ENCODE assay signal across 17 cellular contexts in the genomic region with DNA sequence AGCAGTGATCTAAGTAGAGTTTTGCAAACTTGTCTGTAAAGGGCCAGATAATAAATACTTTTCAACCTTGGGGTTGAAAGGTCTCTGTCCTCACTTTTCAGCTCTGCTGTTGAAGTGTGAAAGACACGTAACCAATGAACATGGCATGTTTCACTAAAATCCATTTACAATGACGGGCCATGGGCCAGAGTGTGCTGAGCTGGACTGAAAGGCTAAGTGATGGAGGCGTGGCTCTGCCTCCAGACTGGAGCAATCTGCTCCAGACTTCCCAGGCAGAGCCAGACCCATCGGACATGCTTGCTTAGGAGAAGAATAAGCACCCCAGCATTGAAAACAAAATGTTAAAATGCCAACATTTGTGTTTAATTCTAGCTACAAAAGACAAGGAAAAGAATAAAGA. TPM values are rescaled to one million over a fixed set of nuclear protein-coding genes. Genes with fewer than 3 reads are reported as not detected.
DNase-seq lines count a peak whose midpoint lies in the region; ATAC-seq and TF ChIP-seq lines count a peak whose summit lies in the region.
"Had no signal": no experiment of that assay in that cellular context is flagged by ENCODE, and none has a peak within 500 bp of the region (broad histone marks: within the 10 kb centered on the region; RNA-seq: fewer than 3 reads in every experiment).

No MANE protein-coding gene starts in this region.

- H3K4me3 ChIP-seq in CD4-positive, alpha-beta memory T cell (ENCODE audit: low read length in 2 of 2) = no peak overlapping the region
- no peak overlapping the region for H3K4me3 ChIP-seq in dorsolateral prefrontal cortex
- H3K4me3 ChIP-seq: HAP-1 had no signal

- H3K27ac Mint-ChIP-seq in activated CD8-positive, alpha-beta T cell treated with anti-CD3 and anti-CD28 coated beads, Interleukin-2, amount 10 ng/mL, durations not matched to agents 7 days and 5 days = peak overlapping the region; percentile 34
- H3K27ac Mint-ChIP-seq in activated CD8-positive, alpha-beta T cell treated with anti-CD3 and anti-CD28 coated beads for 36 hours = no peak overlapping the region
- peak overlapping the region in 4 of 7 donors; percentile 24 to 82 (median 62) for H3K27ac Mint-ChIP-seq in CD4-positive, alpha-beta memory T cell
- H3K27ac Mint-ChIP-seq in brain = peak overlapping the region in 3 of 5 experiments; percentile 29 to 92 (median 49)
- H3K27ac Mint-ChIP-seq in memory B cell = peak overlapping the region; percentile 71

- no peak for DNase-seq in activated CD8-positive, alpha-beta T cell treated with anti-CD3 and anti-CD28 coated beads, Interleukin-2, amount 10 ng/mL, durations not matched to agents 7 days and 5 days
- DNase-seq in activated CD8-positive, alpha-beta T cell treated with anti-CD3 and anti-CD28 coated beads for 36 hours = no peak
- DNase-seq in CD4-positive, alpha-beta memory T cell = no peak
- DNase-seq in memory B cell (ENCODE audit: low spot score in 2 of 2) (no peak), dorsolateral prefrontal cortex (no peak)
- DNase-seq in stimulated activated CD4-positive, alpha-beta T cell treated with anti-CD3 and anti-CD28 coated beads, Interleukin-12 subunit alpha, Interleukin-12 subunit beta, amount 100 ng/mL, for 4 hours = no peak
- DNase-seq: AML-193, Caco-2, MM.1S, NCI-H1092 treated with DMSO at 0.1 percent for 48 hours, NCI-H2081 treated with DMSO at 0.1 percent for 48 hours, Right ventricle myocardium superior had no signal

- CTCF ChIA-PET in activated CD8-positive, alpha-beta T cell treated with anti-CD3 and anti-CD28 coated beads, Interleukin-2, amount 10 ng/mL, durations not matched to agents 7 days and 5 days (lab: Charles Lee) = interaction anchor here (2.3 kb wide), 1 partner anchor 41 kb away, joined by 6 read pairs; a partner anchor contains a TSS
- CTCF ChIA-PET in activated CD8-positive, alpha-beta T cell treated with anti-CD3 and anti-CD28 coated beads for 36 hours (lab: Charles Lee) = no interaction called here
- CTCF ChIA-PET in CD4-positive, alpha-beta memory T cell (lab: Charles Lee; ENCODE audit: partially characterized antibody) = no interaction called here

- H3K4me1 Mint-ChIP-seq in activated CD8-positive, alpha-beta T cell treated with anti-CD3 and anti-CD28 coated beads, Interleukin-2, amount 10 ng/mL, durations not matched to agents 7 days and 5 days (ENCODE audit: low read depth) = peaks cover 16% of the 10 kb centered on the region
- peaks cover 23% of the 10 kb centered on the region for H3K4me1 Mint-ChIP-seq in activated CD8-positive, alpha-beta T cell treated with anti-CD3 and anti-CD28 coated beads for 36 hours (ENCODE audit: low read depth)
- H3K4me1 Mint-ChIP-seq in CD4-positive, alpha-beta memory T cell = peaks cover 5 to 20% (median 20%) of the 10 kb centered on the region in 4 donors
- H3K4me1 Mint-ChIP-seq in brain (peaks cover 9% of the 10 kb centered on the region), memory B cell (peaks cover 9% of the 10 kb centered on the region)

- POLR2A ChIA-PET in activated CD8-positive, alpha-beta T cell treated with anti-CD3 and anti-CD28 coated beads, Interleukin-2, amount 10 ng/mL, durations not matched to agents 7 days and 5 days (lab: Charles Lee) = no interaction called here
- POLR2A ChIA-PET in activated CD8-positive, alpha-beta T cell treated with anti-CD3 and anti-CD28 coated beads for 36 hours (lab: Charles Lee) = no interaction called here
- POLR2A ChIA-PET in CD4-positive, alpha-beta memory T cell (lab: Charles Lee; ENCODE audit: partially characterized antibody) = no interaction called here

- H3K36me3 Mint-ChIP-seq in activated CD8-positive, alpha-beta T cell treated with anti-CD3 and anti-CD28 coated beads, Interleukin-2, amount 10 ng/mL, durations not matched to agents 7 days and 5 days (ENCODE audit: low read depth) = peaks cover 39% of the 10 kb centered on the region
- peaks cover 16% of the 10 kb centered on the region for H3K36me3 Mint-ChIP-seq in activated CD8-positive, alpha-beta T cell treated with anti-CD3 and anti-CD28 coated beads for 36 hours (ENCODE audit: low read depth)
- H3K36me3 Mint-ChIP-seq in CD4-positive, alpha-beta memory T cell = peaks cover 35 to 67% of the 10 kb centered on the region in 2 donors
- peaks cover 40% of the 10 kb centered on the region for H3K36me3 Mint-ChIP-seq in brain
- peaks cover 36% of the 10 kb centered on the region for H3K36me3 Mint-ChIP-seq in memory B cell

- no peak overlapping the region for H3K27ac ChIP-seq in CD4-positive, alpha-beta memory T cell (ENCODE audit: low read depth, low read length)
- H3K27ac ChIP-seq in dorsolateral prefrontal cortex = no peak overlapping the region
- H3K27ac ChIP-seq: 22Rv1 had no signal

- no peaks in the 10 kb centered on the region for H3K9me3 Mint-ChIP-seq in activated CD8-positive, alpha-beta T cell treated with anti-CD3 and anti-CD28 coated beads, Interleukin-2, amount 10 ng/mL, durations not matched to agents 7 days and 5 days (ENCODE audit: insufficient read depth)
- H3K9me3 Mint-ChIP-seq in activated CD8-positive, alpha-beta T cell treated with anti-CD3 and anti-CD28 coated beads for 36 hours = no peaks in the 10 kb centered on the region
- H3K9me3 Mint-ChIP-seq in CD4-positive, alpha-beta memory T cell = no peaks in the 10 kb centered on the region
- H3K9me3 Mint-ChIP-seq in brain (no peaks in the 10 kb centered on the region), memory B cell (no peaks in the 10 kb centered on the region)

- no peak overlapping the region for H3K4me3 Mint-ChIP-seq in activated CD8-positive, alpha-beta T cell treated with anti-CD3 and anti-CD28 coated beads, Interleukin-2, amount 10 ng/mL, durations not matched to agents 7 days and 5 days
- H3K4me3 Mint-ChIP-seq in activated CD8-positive, alpha-beta T cell treated with anti-CD3 and anti-CD28 coated beads for 36 hours = no peak overlapping the region
- no peak overlapping the region for H3K4me3 Mint-ChIP-seq in CD4-positive, alpha-beta memory T cell
- H3K4me3 Mint-ChIP-seq in brain (no peak overlapping the region), memory B cell (no peak overlapping the region)

- no peaks in the 10 kb centered on the region for H3K27me3 Mint-ChIP-seq in activated CD8-positive, alpha-beta T cell treated with anti-CD3 and anti-CD28 coated beads, Interleukin-2, amount 10 ng/mL, durations not matched to agents 7 days and 5 days (ENCODE audit: low read depth)
- H3K27me3 Mint-ChIP-seq in activated CD8-positive, alpha-beta T cell treated with anti-CD3 and anti-CD28 coated beads for 36 hours = no peaks in the 10 kb centered on the region
- H3K27me3 Mint-ChIP-seq in CD4-positive, alpha-beta memory T cell = no peaks in the 10 kb centered on the region
- H3K27me3 Mint-ChIP-seq in brain = no peaks in the 10 kb centered on the region
- no peaks in the 10 kb centered on the region for H3K27me3 Mint-ChIP-seq in memory B cell

- peaks cover 5% of the 10 kb centered on the region for H3K4me1 ChIP-seq in CD4-positive, alpha-beta memory T cell (ENCODE audit: insufficient read depth, low read length)
- H3K4me1 ChIP-seq: Caco-2, HAP-1 had no signal

- TF ChIP-seq CTCF in activated CD8-positive, alpha-beta T cell treated with anti-CD3 and anti-CD28 coated beads for 36 hours (IDR thresholded peaks at IDR 0.05) = no peak
- TF ChIP-seq CTCF in brain (conservative IDR thresholded peaks at IDR 0.05) = no peak
- TF ChIP-seq CTCF in dorsolateral prefrontal cortex (IDR thresholded peaks at IDR 0.05 in 54 of 56, conservative IDR thresholded peaks at IDR 0.05 in 2 of 56; ENCODE audit: low read depth in 1 of 56, partially characterized antibody in 56 of 56) = no peak

- H3K36me3 ChIP-seq in CD4-positive, alpha-beta memory T cell (ENCODE audit: insufficient read depth, low read length) = peaks cover 39% of the 10 kb centered on the region

- no peak for ATAC-seq in activated CD8-positive, alpha-beta T cell treated with anti-CD3 and anti-CD28 coated beads, Interleukin-2, amount 10 ng/mL, durations not matched to agents 7 days and 5 days
- no peak for ATAC-seq in activated CD8-positive, alpha-beta T cell treated with anti-CD3 and anti-CD28 coated beads for 36 hours
- ATAC-seq in memory B cell (ENCODE audit: low read depth) (no peak), HG03108 (IDR thresholded peaks at IDR 0.05; ENCODE audit: unreplicated experiment) (no peak)
- ATAC-seq: Panc1 had no signal

- H3K9me3 ChIP-seq in CD4-positive, alpha-beta memory T cell (ENCODE audit: control insufficient read depth in 1 of 2, low read length in 2 of 2) = no peaks in the 10 kb centered on the region
- H3K9me3 ChIP-seq: Caco-2, HAP-1 had no signal

- intact Hi-C loops in activated CD8-positive, alpha-beta T cell treated with anti-CD3 and anti-CD28 coated beads for 36 hours (cut with micrococcal nuclease) = no loop called here
- intact Hi-C loops in CD4-positive, alpha-beta memory T cell (cut with micrococcal nuclease) = no loop called here
- intact Hi-C loops in dorsolateral prefrontal cortex (cut with DNase I) = no loop called here

- H3K27me3 ChIP-seq in CD4-positive, alpha-beta memory T cell (ENCODE audit: insufficient read depth, low read length) = no peaks in the 10 kb centered on the region
- H3K27me3 ChIP-seq in dorsolateral prefrontal cortex = no peaks in the 10 kb centered on the region

RNA-seq across cellular contexts. Expression of a gene that starts 41.4 kb away (rescaled TPM):
- total RNA-seq in activated CD8-positive, alpha-beta T cell treated with anti-CD3 and anti-CD28 coated beads, Interleukin-2, amount 10 ng/mL, durations not matched to agents 7 days and 5 days = 10 to 100 TPM; 63.2 to 64.7 TPM
- total RNA-seq in activated CD8-positive, alpha-beta T cell treated with anti-CD3 and anti-CD28 coated beads for 36 hours = 10 to 100 TPM; 46.4 to 49.2 TPM
- 10 to 100 TPM; 45.1 to 53.8 TPM for total RNA-seq in CD4-positive, alpha-beta memory T cell
- polyA plus RNA-seq in CD4-positive, alpha-beta memory T cell = 100 to 1,000 TPM; 124 to 185 TPM
- 132 TPM for polyA plus RNA-seq in brain (ENCODE audit: insufficient read depth, low read depth, low replicate concordance)
- 10 to 100 TPM; 20.1 to 63.9 (median 44.4) TPM for total RNA-seq in dorsolateral prefrontal cortex

RNA-seq across cellular contexts. Expression of a gene that starts 55.5 kb away (rescaled TPM):
- total RNA-seq in activated CD8-positive, alpha-beta T cell treated with anti-CD3 and anti-CD28 coated beads, Interleukin-2, amount 10 ng/mL, durations not matched to agents 7 days and 5 days = 1 to 10 TPM; 4.9 to 6.1 TPM
- total RNA-seq in activated CD8-positive, alpha-beta T cell treated with anti-CD3 and anti-CD28 coated beads for 36 hours = 1 to 10 TPM; 4.9 to 6.1 TPM
- total RNA-seq in CD4-positive, alpha-beta memory T cell = 1 to 10 TPM; 7.8 to 8.2 TPM
- polyA plus RNA-seq in CD4-positive, alpha-beta memory T cell = 1 to 10 TPM; 6.7 to 7.2 TPM
- 11.9 TPM for polyA plus RNA-seq in brain (ENCODE audit: insufficient read depth, low read depth, low replicate concordance)
- total RNA-seq in dorsolateral prefrontal cortex = 1 to 10 TPM; 1.3 to 8.3 (median 4.6) TPM
